Comparison of ENCODE assay signal across 8 cellular contexts in the genomic region with DNA sequence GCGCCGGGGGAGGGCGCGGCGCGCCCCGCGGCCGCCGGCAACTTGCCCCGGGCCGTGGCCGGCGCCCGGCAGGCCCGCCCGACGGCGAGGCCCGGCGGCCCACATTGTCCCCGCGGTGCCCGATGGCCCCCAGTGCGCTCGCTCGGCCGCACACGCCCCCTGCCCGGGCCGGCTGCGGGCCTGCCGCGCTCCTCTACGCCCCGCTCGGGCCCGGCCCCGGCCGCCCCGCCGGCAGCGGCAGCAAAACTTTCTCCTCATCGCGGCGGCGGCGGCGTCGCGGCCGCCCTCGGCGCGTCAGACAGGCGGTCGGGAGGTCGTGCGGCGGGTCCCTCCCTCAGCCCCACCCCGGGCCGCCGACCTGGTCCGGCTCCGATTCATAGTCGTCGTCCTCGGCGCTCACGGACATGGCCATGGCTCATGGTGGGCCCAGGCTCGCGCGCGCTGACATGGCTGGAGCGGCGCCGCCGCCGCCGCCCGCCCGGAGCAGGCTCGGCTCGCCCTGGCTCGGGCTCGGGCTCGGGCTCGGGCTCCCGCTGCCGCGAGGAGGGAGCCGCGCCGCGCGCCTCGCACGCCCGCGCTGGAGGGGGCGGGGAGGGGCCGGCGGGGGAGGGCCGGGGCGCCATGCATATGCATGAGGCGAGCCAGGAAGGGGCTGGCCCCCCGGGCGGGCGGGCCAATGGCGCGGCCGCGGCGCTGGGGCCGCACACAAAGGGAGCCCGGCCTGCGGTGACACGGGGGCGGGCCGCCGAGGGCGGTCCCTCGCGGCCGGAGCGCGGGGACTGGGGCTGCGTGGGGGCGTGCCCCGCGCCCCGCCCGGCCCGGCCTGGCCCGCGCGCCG.
A peak's percentile ranks its signal among the peaks of the same experiment; 100 is the strongest.
DNase-seq lines count a peak whose midpoint lies in the region; ATAC-seq and FAIRE-seq lines count a peak whose summit lies in the region.

No MANE protein-coding gene starts in this region.

- DNase-seq in EH (ENCODE audit: low read depth) (peak; percentile 93), KG1 (lab: John Stamatoyannopoulos, UW) (peak; percentile 72), RPMI8226 (peak; percentile 95), activated gamma-delta T cell (lab: John Stamatoyannopoulos, UW) (peak; percentile 89), frontal cortex (ENCODE audit: low spot score in 2 of 2) (peak; percentile 97 to 99), nucleus accumbens (lab: John Stamatoyannopoulos, UW) (peak; percentile 35 to 94 (median 82)), substantia nigra (lab: John Stamatoyannopoulos, UW) (peak; percentile 37 to 95 (median 83))

- peak overlapping the region; percentile 61 for H3K27ac ChIP-seq in substantia nigra (ENCODE audit: low read depth, low read length, poor library complexity, severe bottlenecking)

- peak; percentile 86 for ATAC-seq in GM21786 (IDR thresholded peaks at IDR 0.05; ENCODE audit: unreplicated experiment)

- FAIRE-seq in frontal cortex (lab: Jason Lieb, UNC), result no peak

Comparison
In these comparisons a context has a peak if more than half of its experiments do, and no peak if none do; other contexts are left out.
1. Peak in every context shown above with its lines: DNase-seq, ATAC-seq and H3K27ac ChIP-seq.